ENCODE assay signal across 8 cellular contexts in the genomic region with DNA sequence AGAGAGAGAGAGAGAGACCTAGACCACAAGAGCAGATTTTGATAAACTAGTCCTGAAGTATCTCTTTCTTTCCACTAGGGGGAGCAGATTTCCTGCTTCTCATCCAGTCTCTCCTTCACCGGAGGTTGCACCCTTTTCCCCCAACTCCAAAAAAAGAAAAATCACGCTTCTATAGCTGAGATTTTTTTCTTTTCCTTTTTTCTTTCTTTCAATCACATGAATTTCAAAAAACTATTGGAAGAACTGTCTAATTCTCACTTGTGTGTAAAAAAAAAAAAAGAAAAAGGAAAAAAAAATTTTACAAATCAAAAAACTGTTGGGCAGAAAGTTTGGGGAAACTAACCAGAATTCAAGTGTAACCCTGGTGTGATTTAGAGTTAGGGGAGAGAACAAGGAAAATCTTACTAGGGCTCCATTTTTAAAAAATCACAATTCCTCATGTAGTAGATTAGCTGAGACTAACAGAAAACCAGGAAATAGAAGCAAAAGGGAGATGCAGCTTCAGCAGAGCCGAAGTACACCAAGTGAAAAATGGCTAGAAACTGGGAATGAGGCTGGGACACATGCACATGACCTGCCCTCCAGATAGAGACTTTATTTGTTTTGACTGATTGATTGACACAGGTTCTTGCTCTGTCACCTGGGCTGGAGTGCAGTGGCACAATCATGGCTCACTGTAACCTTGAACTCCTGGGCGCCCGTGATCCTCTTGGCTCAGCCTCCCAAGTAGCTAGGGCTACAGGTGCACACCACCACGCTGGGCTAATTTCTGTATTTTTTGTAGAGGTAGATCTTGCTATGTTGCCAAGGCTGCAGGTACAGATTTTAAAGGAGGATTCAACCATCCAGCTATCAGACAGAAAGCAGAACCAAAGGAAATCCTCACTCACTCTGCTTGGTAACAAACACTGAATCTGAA. TPM values are rescaled to one million over a fixed set of nuclear protein-coding genes. Genes with fewer than 3 reads are reported as not detected.
DNase-seq lines count a peak whose midpoint lies in the region; ATAC-seq and TF ChIP-seq lines count a peak whose summit lies in the region.

No MANE protein-coding gene starts in this region.

- no peak overlapping the region for H3K27ac ChIP-seq in OCI-LY1 (ENCODE audit: low read depth, low read length, poor library complexity, severe bottlenecking)
- no peak overlapping the region for H3K27ac ChIP-seq in lower lobe of right lung

- no peaks in the 10 kb centered on the region for H3K4me1 ChIP-seq in OCI-LY1 (ENCODE audit: insufficient read depth, low read length, severe bottlenecking)
- H3K4me1 ChIP-seq in lower lobe of right lung, result no peaks in the 10 kb centered on the region

- in situ Hi-C loops in G401 (cut with HindIII; ENCODE audit: low sequenced_read_pairs), result no loop called here

- no peak overlapping the region for H3K9ac ChIP-seq in OCI-LY1 (ENCODE audit: low read length)

- ATAC-seq in lower lobe of right lung (peak; percentile 76), HG02678 (IDR thresholded peaks at IDR 0.05; ENCODE audit: unreplicated experiment) (no peak), GM18858 (IDR thresholded peaks at IDR 0.05; ENCODE audit: unreplicated experiment) (no peak)

- no peaks in the 10 kb centered on the region for H3K79me2 ChIP-seq in OCI-LY1 (ENCODE audit: insufficient read depth, low read length)

- no peaks in the 10 kb centered on the region for H3K9me2 ChIP-seq in OCI-LY1 (ENCODE audit: low read depth, low read length)

- no peaks in the 10 kb centered on the region for H3K27me3 ChIP-seq in OCI-LY1 (ENCODE audit: insufficient read depth, low read length)
- no peaks in the 10 kb centered on the region for H3K27me3 ChIP-seq in lower lobe of right lung (ENCODE audit: low read depth)

- no peak overlapping the region for H3K4me3 ChIP-seq in Jurkat, Clone E6-1 (ENCODE audit: low read length)
- H3K4me3 ChIP-seq in OCI-LY1 (ENCODE audit: low read depth, low read length, poor library complexity, severe bottlenecking), result no peak overlapping the region
- H3K4me3 ChIP-seq in lower lobe of right lung, result no peak overlapping the region

- no peaks in the 10 kb centered on the region for H3K36me3 ChIP-seq in OCI-LY1 (ENCODE audit: insufficient read depth, low read length)
- H3K36me3 ChIP-seq in lower lobe of right lung, result no peaks in the 10 kb centered on the region

- intact Hi-C loops in lower lobe of right lung (cut with DNase I), result no loop called here

- H3K4me2 ChIP-seq in OCI-LY1 (ENCODE audit: low read length), result no peak overlapping the region

- H4K20me1 ChIP-seq in OCI-LY1 (ENCODE audit: insufficient read depth, low read length), result no peaks in the 10 kb centered on the region

- no peaks in the 10 kb centered on the region for H3F3A ChIP-seq in OCI-LY1 (ENCODE audit: insufficient read depth, low read length)

- DNase-seq in G401 (ENCODE audit: low spot score) (peak; percentile 58), dedifferentiated amniotic fluid mesenchymal stem cell (ENCODE audit: extremely low spot score) (peak; percentile 81), lower lobe of right lung (no peak), ecto neural progenitor cell (ENCODE audit: low spot score) (no peak)
- peak; percentile 60 for DNase-seq in Jurkat, Clone E6-1 (ENCODE audit: low read depth, low spot score)

- peak; percentile 77 for TF ChIP-seq CTCF in OCI-LY1 (IDR thresholded peaks at IDR 0.05; ENCODE audit: low read length)
- TF ChIP-seq CTCF in lower lobe of right lung (IDR thresholded peaks at IDR 0.05), result peak; percentile 62

- no peak overlapping the region for H2AFZ ChIP-seq in OCI-LY1 (ENCODE audit: low read length)

- peaks cover 5% of the 10 kb centered on the region; the same call in 1 of the 2 replicates for H3K9me3 ChIP-seq in OCI-LY1 (ENCODE audit: low read length)
- H3K9me3 ChIP-seq in lower lobe of right lung, result no peaks in the 10 kb centered on the region

RNA-seq across cellular contexts. Expression of a gene that starts 27.1 kb away (rescaled TPM):
- 206 and 219 TPM in 2 replicates for total RNA-seq in G401 (2014; rRNA removed; shearing (Covaris generic))
- 113 TPM for polyA plus RNA-seq in Jurkat, Clone E6-1 (2012; ENCODE audit: insufficient read depth, insufficient read length)
- total RNA-seq in lower lobe of right lung, result 91.2 TPM

RNA-seq across cellular contexts. Expression of a gene that starts 27.2 kb away (rescaled TPM):
- 131 and 181 TPM in 2 replicates for total RNA-seq in G401 (2014; rRNA removed; shearing (Covaris generic))
- 147 TPM for polyA plus RNA-seq in Jurkat, Clone E6-1 (2012; ENCODE audit: insufficient read depth, insufficient read length)
- total RNA-seq in lower lobe of right lung, result 35.9 TPM

RNA-seq across cellular contexts. Expression of a gene that starts 39.7 kb away (rescaled TPM):
- 39.3 and 43.6 TPM in 2 replicates for total RNA-seq in G401 (2014; rRNA removed; shearing (Covaris generic))
- 46.6 TPM for polyA plus RNA-seq in Jurkat, Clone E6-1 (2012; ENCODE audit: insufficient read depth, insufficient read length)
- 20.6 TPM for total RNA-seq in lower lobe of right lung

RNA-seq across cellular contexts. Expression of a gene that starts 40.0 kb away (rescaled TPM):
- 2.6 and 4.4 TPM in 2 replicates for total RNA-seq in G401 (2014; rRNA removed; shearing (Covaris generic))
- 0.90 TPM for polyA plus RNA-seq in Jurkat, Clone E6-1 (2012; ENCODE audit: insufficient read depth, insufficient read length)
- 6.4 TPM for total RNA-seq in lower lobe of right lung

RNA-seq across cellular contexts. Expression of a gene that starts 50.1 kb away (rescaled TPM):
- total RNA-seq in G401 (2014; rRNA removed; shearing (Covaris generic)), result not detected in 2 replicates
- not detected for polyA plus RNA-seq in Jurkat, Clone E6-1 (2012; ENCODE audit: insufficient read depth, insufficient read length)
- 48.7 TPM for total RNA-seq in lower lobe of right lung

Comparison
In these comparisons a context has a peak if more than half of its experiments do, and no peak if none do; other contexts are left out.
1. DNase-seq: peak in G401 (single experiment), Jurkat, Clone E6-1 (single experiment) and dedifferentiated amniotic fluid mesenchymal stem cell (single experiment); none in lower lobe of right lung (single experiment) and ecto neural progenitor cell (single experiment).
2. ATAC-seq: peak in lower lobe of right lung (2 of 2); none in HG02678 (single experiment) and GM18858 (single experiment).